In the genomic region with DNA sequence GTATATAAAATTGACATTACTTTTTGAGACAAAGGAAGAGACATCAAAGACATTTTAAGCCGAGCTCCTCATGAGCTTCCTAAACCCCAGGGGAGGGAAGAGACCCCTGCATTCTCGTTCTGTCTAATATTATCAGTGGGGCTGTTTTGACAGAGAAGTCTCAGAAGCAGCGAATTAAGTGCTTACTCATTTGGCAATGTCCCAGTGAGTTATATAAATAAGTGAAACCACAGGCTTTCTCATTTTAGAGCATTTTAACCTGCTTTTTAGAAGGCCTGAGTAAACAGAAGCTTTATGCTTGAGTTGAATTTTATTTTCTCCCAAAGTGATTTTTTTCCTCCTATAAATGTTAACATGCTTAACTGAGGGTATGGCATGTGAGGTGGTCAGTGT, we compare ENCODE assay signal across 17 cellular contexts. TPM values are rescaled to one million over a fixed set of nuclear protein-coding genes. Genes with fewer than 3 reads are reported as not detected.
DNase-seq lines count a peak whose midpoint lies in the region; ATAC-seq, FAIRE-seq and TF ChIP-seq lines count a peak whose summit lies in the region.
"Had no signal": no experiment of that assay in that cellular context is flagged by ENCODE, and none has a peak within 500 bp of the region (broad histone marks: within the 10 kb centered on the region; RNA-seq: fewer than 3 reads in every experiment).

No MANE protein-coding gene starts in this region.

- no peak for TF ChIP-seq CTCF in astrocyte (IDR thresholded peaks at IDR 0.05; ENCODE audit: insufficient read depth, low read depth, low read length)
- no peak for TF ChIP-seq CTCF in fibroblast of villous mesenchyme (IDR thresholded peaks at IDR 0.05; ENCODE audit: insufficient read depth, low read depth, low read length)

- peak overlapping the region; percentile 67 for H3K27ac Mint-ChIP-seq in astrocyte (ENCODE audit: unreplicated experiment)
- H3K27ac Mint-ChIP-seq: activated naive CD4-positive, alpha-beta T cell treated with anti-CD3 and anti-CD28 coated beads for 36 hours; stimulated activated memory B cell treated with anti-CD40 and anti-IgM and Interleukin-4, amounts not matched to agents 10 μg/mL and 1 μg/mL and 100 μg/mL, for 72 hours had no signal

- peak overlapping the region; percentile 37 for H3K27ac ChIP-seq in astrocyte (ENCODE audit: low read depth, low read length)
- H3K27ac ChIP-seq: uterus, WERI-Rb-1 had no signal

- H3K9me3 ChIP-seq in astrocyte (ENCODE audit: insufficient read depth, low read depth, low read length) = no peaks in the 10 kb centered on the region
- H3K9me3 ChIP-seq: HAP-1, uterus had no signal

- peak; percentile 17 for ATAC-seq in HG03565 (IDR thresholded peaks at IDR 0.05; ENCODE audit: unreplicated experiment)
- ATAC-seq in GM19351 (IDR thresholded peaks at IDR 0.05; ENCODE audit: unreplicated experiment) = no peak
- no peak for ATAC-seq in GM19328 (IDR thresholded peaks at IDR 0.05; ENCODE audit: unreplicated experiment)
- ATAC-seq: stimulated activated memory B cell treated with anti-CD40 and anti-IgM and Interleukin-4, amounts not matched to agents 10 μg/mL and 1 μg/mL and 100 μg/mL, for 72 hours had no signal

- no peaks in the 10 kb centered on the region for H3K9me3 Mint-ChIP-seq in astrocyte (ENCODE audit: unreplicated experiment)
- H3K9me3 Mint-ChIP-seq: activated naive CD4-positive, alpha-beta T cell treated with anti-CD3 and anti-CD28 coated beads for 36 hours; stimulated activated memory B cell treated with anti-CD40 and anti-IgM and Interleukin-4, amounts not matched to agents 10 μg/mL and 1 μg/mL and 100 μg/mL, for 72 hours had no signal

- H4K20me1 ChIP-seq in astrocyte (ENCODE audit: insufficient read depth, low read length) = peaks cover 7% of the 10 kb centered on the region

- H3K36me3 Mint-ChIP-seq in astrocyte (ENCODE audit: low read depth, unreplicated experiment) = no peaks in the 10 kb centered on the region

- H3K4me2 ChIP-seq in astrocyte (ENCODE audit: low read length) = peak overlapping the region; percentile 50

- intact Hi-C loops in posterior cingulate gyrus (cut with DNase I) = no loop called here

- peak overlapping the region; percentile 38 for H3K9ac ChIP-seq in astrocyte (ENCODE audit: low read length)

- H3K27me3 ChIP-seq in astrocyte (ENCODE audit: insufficient read depth, low read length) = no peaks in the 10 kb centered on the region
- H3K27me3 ChIP-seq: uterus had no signal

- peaks cover 10% of the 10 kb centered on the region for H3K4me1 ChIP-seq in astrocyte (ENCODE audit: insufficient read depth, low read length)
- H3K4me1 ChIP-seq: HAP-1, uterus had no signal

- DNase-seq in AG08396 (ENCODE audit: low spot score) (peak; percentile 47), astrocyte (ENCODE audit: low read depth) (peak; percentile 68), fibroblast of villous mesenchyme (ENCODE audit: low read depth) (peak; percentile 83), posterior cingulate gyrus (no peak)
- DNase-seq in stimulated activated CD4-positive, alpha-beta T cell treated with anti-CD3 and anti-CD28 coated beads, Interleukin-2, amount 100 ng/mL, for 24 hours = no peak
- DNase-seq: cortex of kidney; stimulated activated CD4-positive, alpha-beta T cell treated with anti-CD3 and anti-CD28 coated beads, Interleukin-4, amount 100 ng/mL, for 1 hour had no signal

- H3K4me3 ChIP-seq in astrocyte (ENCODE audit: insufficient read depth, low read depth, low read length) = no peak overlapping the region
- H3K4me3 ChIP-seq in fibroblast of villous mesenchyme (ENCODE audit: low read depth, low read length) = no peak overlapping the region
- H3K4me3 ChIP-seq: HAP-1, uterus had no signal

- no peaks in the 10 kb centered on the region for H3K27me3 Mint-ChIP-seq in astrocyte (ENCODE audit: low read depth, unreplicated experiment)
- H3K27me3 Mint-ChIP-seq: stimulated activated memory B cell treated with anti-CD40 and anti-IgM and Interleukin-4, amounts not matched to agents 10 μg/mL and 1 μg/mL and 100 μg/mL, for 72 hours had no signal

- peaks cover 21% of the 10 kb centered on the region for H3K36me3 ChIP-seq in astrocyte (ENCODE audit: insufficient read depth, low read length)
- H3K36me3 ChIP-seq: uterus had no signal

- FAIRE-seq in astrocyte (lab: Jason Lieb, UNC) = no peak
- FAIRE-seq: HTR-8/SVneo, keratinocyte had no signal

- no peaks in the 10 kb centered on the region for H3K4me1 Mint-ChIP-seq in astrocyte (ENCODE audit: low read depth, unreplicated experiment)
- H3K4me1 Mint-ChIP-seq: stimulated activated memory B cell treated with anti-CD40 and anti-IgM and Interleukin-4, amounts not matched to agents 10 μg/mL and 1 μg/mL and 100 μg/mL, for 72 hours had no signal

- H2AFZ ChIP-seq in astrocyte (ENCODE audit: low read depth, low read length) = no peak overlapping the region

- no peak overlapping the region for H3K4me3 Mint-ChIP-seq in astrocyte (ENCODE audit: unreplicated experiment)
- H3K4me3 Mint-ChIP-seq: activated naive CD4-positive, alpha-beta T cell treated with anti-CD3 and anti-CD28 coated beads for 36 hours; stimulated activated memory B cell treated with anti-CD40 and anti-IgM and Interleukin-4, amounts not matched to agents 10 μg/mL and 1 μg/mL and 100 μg/mL, for 72 hours had no signal

- H3K79me2 ChIP-seq in astrocyte (ENCODE audit: insufficient read depth, low read length) = no peaks in the 10 kb centered on the region

RNA-seq across cellular contexts. Expression of gene C1QTNF4, which starts 23.2 kb away (rescaled TPM):
- total RNA-seq in astrocyte (0.20 TPM in 1 of 2 replicates, not detected in the other), fibroblast of villous mesenchyme (0.43 and 0.64 TPM in 2 replicates)
- total RNA-seq: activated naive CD4-positive, alpha-beta T cell treated with anti-CD3 and anti-CD28 coated beads for 36 hours had no signal

RNA-seq across cellular contexts. Expression of gene MTCH2, which starts 24.9 kb away (rescaled TPM):
- total RNA-seq in astrocyte (99.8 and 103 TPM in 2 replicates), fibroblast of villous mesenchyme (78.9 and 102 TPM in 2 replicates)

RNA-seq across cellular contexts. Expression of gene FAM180B, which starts 30.9 kb away (rescaled TPM):
- total RNA-seq in astrocyte (0.16 TPM in 1 of 2 replicates, not detected in the other), fibroblast of villous mesenchyme (not detected in 2 replicates)
- total RNA-seq: activated naive CD4-positive, alpha-beta T cell treated with anti-CD3 and anti-CD28 coated beads for 36 hours had no signal

RNA-seq across cellular contexts. Expression of gene NDUFS3, which starts 38.5 kb away (rescaled TPM):
- 80.7 and 88.7 TPM in 2 replicates for total RNA-seq in astrocyte
- 66.1 and 70.5 TPM in 2 replicates for total RNA-seq in fibroblast of villous mesenchyme

RNA-seq across cellular contexts. Expression of gene KBTBD4, which starts 38.6 kb away (rescaled TPM):
- total RNA-seq in astrocyte (11.9 and 12.5 TPM in 2 replicates), fibroblast of villous mesenchyme (18.7 and 24.2 TPM in 2 replicates)

Comparison
In these comparisons a context has a peak if more than half of its experiments do, and no peak if none do; other contexts are left out.
1. DNase-seq: peak in AG08396 (single experiment), astrocyte (single experiment) and fibroblast of villous mesenchyme (single experiment); none in stimulated activated CD4-positive, alpha-beta T cell treated with anti-CD3 and anti-CD28 coated beads, Interleukin-2, amount 100 ng/mL, for 24 hours (0 of 2) and posterior cingulate gyrus (0 of 10).